ENCODE assay signal across 20 cellular contexts in genomic region chr14:58744951-58745350, GRCh38.
DNase-seq lines count a peak whose midpoint lies in the region; FAIRE-seq and TF ChIP-seq lines count a peak whose summit lies in the region.
"Had no signal": no experiment of that assay in that cellular context is flagged by ENCODE, and none has a peak within 500 bp of the region (broad histone marks: within the 10 kb centered on the region; RNA-seq: fewer than 3 reads in every experiment).

No MANE protein-coding gene starts in this region.

- 77% methylated on average over 4 of the region's 4 CpGs for WGBS in smooth muscle cell (ENCODE audit: low lambda C conversion rate)

- CTCF ChIA-PET in HEK293T (lab: Yijun Ruan, JAX): no interaction called here

- POLR2A ChIA-PET in HEK293T (lab: Yijun Ruan, JAX): no interaction called here

- peak overlapping the region; percentile 41 for H3K4me2 ChIP-seq in smooth muscle cell
- H3K4me2 ChIP-seq: KMS-11 had no signal

- no peaks in the 10 kb centered on the region for H3K9me3 ChIP-seq in smooth muscle cell (replicated peaks; ENCODE audit: low read depth)

- H3F3A ChIP-seq in smooth muscle cell (ENCODE audit: low read depth): peaks cover 13% of the 10 kb centered on the region

- H3K9ac ChIP-seq in smooth muscle cell (ENCODE audit: low read depth): no peak overlapping the region
- H3K9ac ChIP-seq: KMS-11 had no signal

- H3K27ac ChIP-seq in smooth muscle cell (ENCODE audit: low read depth): no peak overlapping the region
- H3K27ac ChIP-seq: HL-60, KMS-11 had no signal

- no peak for TF ChIP-seq POLR2A in GM12892 (IDR thresholded peaks at IDR 0.05; ENCODE audit: low read depth, low read length)

- no peaks in the 10 kb centered on the region for H3K79me2 ChIP-seq in smooth muscle cell (ENCODE audit: low read depth)

- H3K4me1 ChIP-seq in smooth muscle cell (ENCODE audit: low read depth): peaks cover 25% of the 10 kb centered on the region

- in situ Hi-C loops in G401 (cut with HindIII; ENCODE audit: low sequenced_read_pairs): no loop called here

- no peaks in the 10 kb centered on the region for H4K20me1 ChIP-seq in smooth muscle cell (ENCODE audit: low read depth)

- no peaks in the 10 kb centered on the region for H3K27me3 ChIP-seq in smooth muscle cell (ENCODE audit: low read depth)

- no peak for TF ChIP-seq CTCF in smooth muscle cell (IDR thresholded peaks at IDR 0.05; ENCODE audit: borderline replicate concordance, insufficient read depth, poor library complexity, severe bottlenecking)

- FAIRE-seq in GM12892 (lab: Jason Lieb, UNC): no peak
- FAIRE-seq: A204.1, H54 had no signal

- no peak overlapping the region for H2AFZ ChIP-seq in smooth muscle cell (ENCODE audit: low read depth)

- DNase-seq in HEK293T (ENCODE audit: extremely low spot score) (no peak), NCI-H69 (lab: John Stamatoyannopoulos, UW) (peak; percentile 72), left kidney (ENCODE audit: low read depth, low spot score) (peak; percentile 42), smooth muscle cell (lab: John Stamatoyannopoulos, UW; ENCODE audit: unreplicated experiment) (no peak), G401 (ENCODE audit: low spot score) (no peak), NCI-H1092 (lab: John Stamatoyannopoulos, UW) (no peak), GM12892 (ENCODE audit: insufficient read length) (no peak)
- DNase-seq: DMS53; NCI-H1436; NCI-H1930; NCI-H2227 treated with DMSO at 0.1 percent for 48 hours; NCI-H510A; NCI-H748 treated with DMSO at 0.1 percent for 48 hours; NK-92 treated with Interleukin-12 subunit alpha and Interleukin-12 subunit beta, amount 100 ng/mL, for 24 hours; PC-3; Right ventricle myocardium superior had no signal

- no peak overlapping the region for H3K4me3 ChIP-seq in smooth muscle cell

- H3K36me3 ChIP-seq in smooth muscle cell (ENCODE audit: low read depth): no peaks in the 10 kb centered on the region

TF ChIP-seq in HEK293T, 16 proteins besides CTCF, POLR2A, EP300 and RAD21:
- TF ChIP-seq, protein P1, sequence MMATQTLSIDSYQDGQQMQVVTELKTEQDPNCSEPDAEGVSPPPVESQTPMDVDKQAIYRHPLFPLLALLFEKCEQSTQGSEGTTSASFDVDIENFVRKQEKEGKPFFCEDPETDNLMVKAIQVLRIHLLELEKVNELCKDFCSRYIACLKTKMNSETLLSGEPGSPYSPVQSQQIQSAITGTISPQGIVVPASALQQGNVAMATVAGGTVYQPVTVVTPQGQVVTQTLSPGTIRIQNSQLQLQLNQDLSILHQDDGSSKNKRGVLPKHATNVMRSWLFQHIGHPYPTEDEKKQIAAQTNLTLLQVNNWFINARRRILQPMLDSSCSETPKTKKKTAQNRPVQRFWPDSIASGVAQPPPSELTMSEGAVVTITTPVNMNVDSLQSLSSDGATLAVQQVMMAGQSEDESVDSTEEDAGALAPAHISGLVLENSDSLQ (IDR thresholded peaks at IDR 0.05): peak; percentile 65
- no peak for TF ChIP-seq SUZ12 (IDR thresholded peaks at IDR 0.05)

Comparison
In these comparisons a context has a peak if more than half of its experiments do, and no peak if none do; other contexts are left out.
1. DNase-seq: peak in NCI-H69 (single experiment) and left kidney (single experiment); none in HEK293T (single experiment), smooth muscle cell (single experiment), G401 (single experiment), NCI-H1092 (single experiment) and GM12892 (single experiment).